ENCODE assay signal across 13 cellular contexts in the genomic region with DNA sequence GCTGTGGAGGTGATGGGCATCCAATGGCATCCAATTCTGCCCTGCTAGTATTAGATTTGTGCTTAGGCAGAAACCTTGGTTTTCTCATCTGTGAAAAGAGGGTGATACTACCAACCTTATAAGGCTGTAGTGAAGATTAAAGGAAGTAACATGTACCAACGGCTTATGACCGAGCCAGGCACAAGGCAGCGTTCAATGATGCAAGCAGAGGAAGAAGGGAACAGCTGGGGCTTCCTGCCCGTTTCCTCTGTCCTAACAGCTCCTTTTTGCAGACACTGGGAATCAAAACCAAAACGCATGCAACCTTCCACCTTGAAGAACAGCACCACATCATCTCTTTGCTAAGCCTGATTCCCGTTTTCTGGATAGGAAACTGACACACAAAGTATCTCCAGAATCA. TPM values are rescaled to one million over a fixed set of nuclear protein-coding genes. Genes with fewer than 3 reads are reported as not detected.
A peak's percentile ranks its signal among the peaks of the same experiment; 100 is the strongest.
DNase-seq lines count a peak whose midpoint lies in the region; ATAC-seq and TF ChIP-seq lines count a peak whose summit lies in the region.
"Had no signal": no experiment of that assay in that cellular context is flagged by ENCODE, and none has a peak within 500 bp of the region (broad histone marks: within the 10 kb centered on the region; RNA-seq: fewer than 3 reads in every experiment).

No MANE protein-coding gene starts in this region.

- intact Hi-C loops in heart left ventricle (cut with DNase I) = no loop called here

- H3K27me3 ChIP-seq in heart left ventricle (peaks cover 0 to 44% (median 14%) of the 10 kb centered on the region in 9 donors), thoracic aorta (replicated peaks; ENCODE audit: insufficient read depth) (no peaks in the 10 kb centered on the region)

- peaks cover 47% of the 10 kb centered on the region for H3K27me3 Mint-ChIP-seq in activated T-cell treated with anti-CD3 and anti-CD28 coated beads, Interleukin-2, amount 50 U/mL, for 4 hours (ENCODE audit: low read depth)
- peaks cover 47% of the 10 kb centered on the region for H3K27me3 Mint-ChIP-seq in T-helper 2 cell treated with Interferon-gamma antibody and Interleukin-4, amounts not matched to agents 5 μg/mL and 100 μg/mL, for 36 hours (ENCODE audit: low read depth)
- H3K27me3 Mint-ChIP-seq in HFFc6 (ENCODE audit: insufficient read depth) = peaks cover 53% of the 10 kb centered on the region

- TF ChIP-seq POLR2A in heart left ventricle (IDR thresholded peaks at IDR 0.05) = no peak

- H3K4me3 ChIP-seq in heart left ventricle (peak overlapping the region in 2 of 12 donors; percentile 48 to 63), thoracic aorta (peak overlapping the region; percentile 64)

- ATAC-seq in activated T-cell treated with anti-CD3 and anti-CD28 coated beads, Interleukin-2, amount 50 U/mL, for 4 hours = peak in 1 of 2 donors; percentile 16
- ATAC-seq in heart left ventricle (peak; percentile 36 to 82 (median 54)), thoracic aorta (ENCODE audit: insufficient number of reproducible peaks, low FRiP score, low read depth) (no peak), GM19351 (IDR thresholded peaks at IDR 0.05; ENCODE audit: unreplicated experiment) (no peak), HG03025 (IDR thresholded peaks at IDR 0.05; ENCODE audit: low FRiP score, unreplicated experiment) (no peak)

- no peaks in the 10 kb centered on the region for H3K36me3 Mint-ChIP-seq in activated T-cell treated with anti-CD3 and anti-CD28 coated beads, Interleukin-2, amount 50 U/mL, for 4 hours (ENCODE audit: insufficient read depth)
- H3K36me3 Mint-ChIP-seq in T-helper 2 cell treated with Interferon-gamma antibody and Interleukin-4, amounts not matched to agents 5 μg/mL and 100 μg/mL, for 36 hours (ENCODE audit: low read depth) = no peaks in the 10 kb centered on the region
- H3K36me3 Mint-ChIP-seq in HFFc6 (ENCODE audit: low read depth) = no peaks in the 10 kb centered on the region

- no peak for DNase-seq in activated T-cell treated with anti-CD3 and anti-CD28 coated beads, Interleukin-2, amount 50 U/mL, for 4 hours
- DNase-seq in activated T-cell treated with anti-CD3 and anti-CD28 coated beads for 4 hours (no peak), heart left ventricle (peak in 1 of 5 donors; percentile 29), thoracic aorta (ENCODE audit: low spot score) (no peak), HFFc6 (no peak)
- no peak for DNase-seq in T-helper 2 cell treated with Interferon-gamma antibody and Interleukin-4, amounts not matched to agents 5 μg/mL and 100 μg/mL, for 36 hours (ENCODE audit: low spot score)
- DNase-seq: SK-N-SH; stimulated activated CD4-positive, alpha-beta T cell treated with anti-CD3 and anti-CD28 coated beads, Interleukin-4, amount 100 ng/mL, for 1 hour had no signal

- peak overlapping the region in 1 of 12 donors; percentile 85 for H3K27ac ChIP-seq in heart left ventricle
- no peak overlapping the region for H3K27ac ChIP-seq in thoracic aorta

- peaks cover 11% of the 10 kb centered on the region for H3K4me1 Mint-ChIP-seq in activated T-cell treated with anti-CD3 and anti-CD28 coated beads, Interleukin-2, amount 50 U/mL, for 4 hours (ENCODE audit: low read depth)
- peaks cover 11% of the 10 kb centered on the region for H3K4me1 Mint-ChIP-seq in T-helper 2 cell treated with Interferon-gamma antibody and Interleukin-4, amounts not matched to agents 5 μg/mL and 100 μg/mL, for 36 hours (ENCODE audit: low read depth)
- no peaks in the 10 kb centered on the region for H3K4me1 Mint-ChIP-seq in HFFc6 (ENCODE audit: low read depth)
- H3K4me1 Mint-ChIP-seq: neural crest cell had no signal

- H3K9me3 Mint-ChIP-seq in activated T-cell treated with anti-CD3 and anti-CD28 coated beads, Interleukin-2, amount 50 U/mL, for 4 hours = no peaks in the 10 kb centered on the region
- H3K9me3 Mint-ChIP-seq in T-helper 2 cell treated with Interferon-gamma antibody and Interleukin-4, amounts not matched to agents 5 μg/mL and 100 μg/mL, for 36 hours = no peaks in the 10 kb centered on the region
- H3K9me3 Mint-ChIP-seq in HFFc6 = no peaks in the 10 kb centered on the region

- H3K4me1 ChIP-seq in heart left ventricle (peaks cover 0 to 8% (median 0%) of the 10 kb centered on the region in 12 donors), thoracic aorta (ENCODE audit: control insufficient read depth in 1 of 2, low read depth in 2 of 2) (no peaks in the 10 kb centered on the region)

- peak overlapping the region; percentile 48 for H3K4me3 Mint-ChIP-seq in activated T-cell treated with anti-CD3 and anti-CD28 coated beads, Interleukin-2, amount 50 U/mL, for 4 hours
- H3K4me3 Mint-ChIP-seq in T-helper 2 cell treated with Interferon-gamma antibody and Interleukin-4, amounts not matched to agents 5 μg/mL and 100 μg/mL, for 36 hours = peak overlapping the region; percentile 62
- H3K4me3 Mint-ChIP-seq in HFFc6 = no peak overlapping the region
- H3K4me3 Mint-ChIP-seq: neural crest cell had no signal

- 31 to 47% (median 42%) methylated on average over 6 of the region's 6 CpGs for WGBS in heart left ventricle, 4 donors

- no peaks in the 10 kb centered on the region for H3K36me3 ChIP-seq in heart left ventricle
- H3K36me3 ChIP-seq in thoracic aorta = no peaks in the 10 kb centered on the region

- TF ChIP-seq CTCF in heart left ventricle (IDR thresholded peaks at IDR 0.05) (no peak), thoracic aorta (IDR thresholded peaks at IDR 0.05) (no peak), HFFc6 (IDR thresholded peaks at IDR 0.05) (no peak)

- H3K9me3 ChIP-seq in heart left ventricle (peaks cover 0 to under 1% (median 0%) of the 10 kb centered on the region in 12 donors), thoracic aorta (no peaks in the 10 kb centered on the region)
- H3K9me3 ChIP-seq: SK-N-SH had no signal

- H3K27ac Mint-ChIP-seq in T-helper 2 cell treated with Interferon-gamma antibody and Interleukin-4, amounts not matched to agents 5 μg/mL and 100 μg/mL, for 36 hours = no peak overlapping the region
- no peak overlapping the region for H3K27ac Mint-ChIP-seq in HFFc6

RNA-seq across cellular contexts. Expression of gene SLC22A16, which starts 1.2 kb away (rescaled TPM):
- not detected for total RNA-seq in activated T-cell treated with anti-CD3 and anti-CD28 coated beads, Interleukin-2, amount 50 U/mL, for 4 hours
- 1 to 10 TPM in 2 of 9 donors, under 1 TPM in 1, not detected in 6; 0.42 to 2.4 (median 2.2) TPM for total RNA-seq in heart left ventricle
- under 1 TPM in 1 of 2 donors, not detected in 1; 0.25 TPM for polyA plus RNA-seq in heart left ventricle
- total RNA-seq in thoracic aorta = 1 to 10 TPM in 1 of 2 donors, not detected in 1; 3.8 TPM
- total RNA-seq in HFFc6 (2021; fragmentation: NEBNext Ultra II Directional; extraction: Animal tissue kit (Norgen Biotek cat#: 25700)) = not detected
- total RNA-seq: dermis microvascular lymphatic vessel endothelial cell, HT1080, neural crest cell had no signal
- polyA plus RNA-seq: SK-N-SH had no signal

RNA-seq across cellular contexts. Expression of gene DDO, which starts 59.9 kb away (rescaled TPM):
- total RNA-seq in activated T-cell treated with anti-CD3 and anti-CD28 coated beads, Interleukin-2, amount 50 U/mL, for 4 hours = not detected
- total RNA-seq in heart left ventricle (10 to 100 TPM; 11.2 to 32.3 (median 20.7) TPM), thoracic aorta (1 to 10 TPM in 1 of 2 donors, under 1 TPM in 1; 0.68 to 1.6 TPM)
- 10 to 100 TPM; 10.9 to 11.1 TPM for polyA plus RNA-seq in heart left ventricle
- total RNA-seq in HFFc6 (2021; fragmentation: NEBNext Ultra II Directional; extraction: Animal tissue kit (Norgen Biotek cat#: 25700)) = 1 to 10 TPM in 3 of 6 experiments, under 1 TPM in 3; 0.50 to 1.2 (median 0.98) TPM
- total RNA-seq: neural crest cell had no signal

Comparison
In these comparisons a context has a peak if more than half of its experiments do, and no peak if none do; other contexts are left out.
1. ATAC-seq: peak in heart left ventricle (4 of 4); none in thoracic aorta (single experiment), GM19351 (single experiment) and HG03025 (single experiment).
2. RNA of gene DDO, which starts 59.9 kb away (total RNA-seq): 11.2 to 32.3 TPM in heart left ventricle; 0.68 to 1.6 TPM in thoracic aorta, 0.50 to 1.2 TPM in HFFc6 and not detected in activated T-cell treated with anti-CD3 and anti-CD28 coated beads, Interleukin-2, amount 50 U/mL, for 4 hours; every median in the first group is over 4 times any median in the second.